Comparison of ENCODE assay signal across 8 cellular contexts in the genomic region with DNA sequence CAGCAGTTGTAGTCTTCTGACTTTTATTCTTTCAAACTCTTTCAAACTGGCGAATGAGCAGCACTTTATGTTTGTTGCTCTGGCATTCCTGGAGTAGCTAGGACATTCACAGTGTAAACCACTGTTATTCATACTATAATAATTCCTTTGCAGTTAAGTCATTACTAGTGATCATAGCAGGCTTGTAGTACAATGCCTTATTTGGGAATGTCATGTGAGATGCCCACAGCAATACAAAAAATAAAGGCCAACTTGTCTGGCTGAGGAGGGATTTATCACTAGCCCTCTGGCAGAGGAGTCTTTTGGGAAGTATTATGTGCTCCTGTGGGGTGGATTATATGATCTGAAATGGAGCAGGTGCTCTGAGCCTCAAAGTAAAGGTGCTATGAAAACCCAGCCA.
DNase-seq lines count a peak whose midpoint lies in the region; ATAC-seq and TF ChIP-seq lines count a peak whose summit lies in the region.

No MANE protein-coding gene starts in this region.

- intact Hi-C loops in PC-3 (cut with micrococcal nuclease), result loop anchor here (1.0 to 5.0 kb wide), 2 partner anchors 199 to 413 kb away; a partner anchor contains a TSS

- peak; percentile 83 for DNase-seq in AG08395 (ENCODE audit: low spot score)
- DNase-seq in PC-3, result peak; percentile 96
- peak; percentile 95 for DNase-seq in fibroblast of gingiva (ENCODE audit: low read depth)
- DNase-seq in activated effector memory CD4-positive, alpha-beta T cell treated with Interleukin-2 at 50 U/mL for 16 hours, result no peak
- no peak for DNase-seq in activated CD4-positive, alpha-beta T cell treated with anti-CD3 and anti-CD28 coated beads, Interleukin-2, amount 10 ng/mL, durations not matched to agents 7 days and 5 days
- no peak for DNase-seq in stimulated activated CD4-positive, alpha-beta T cell treated with anti-CD3 and anti-CD28 coated beads, Interleukin-2, amount 100 ng/mL, for 24 hours

- H3K4me3 Mint-ChIP-seq in activated CD4-positive, alpha-beta T cell treated with anti-CD3 and anti-CD28 coated beads, Interleukin-2, amount 10 ng/mL, durations not matched to agents 7 days and 5 days, result no peak overlapping the region

- H3K4me1 ChIP-seq in PC-3 (ENCODE audit: insufficient read depth, low read length) (peaks cover 22% of the 10 kb centered on the region), neuron (ENCODE audit: insufficient read depth, low read length) (peaks cover 14% of the 10 kb centered on the region)

- no peak overlapping the region for H3K9ac ChIP-seq in PC-3 (ENCODE audit: low read length)

- no peaks in the 10 kb centered on the region for H3K27me3 ChIP-seq in PC-3 (ENCODE audit: low read length)
- H3K27me3 ChIP-seq in neuron (ENCODE audit: insufficient read depth, low read length), result no peaks in the 10 kb centered on the region

- H3K4me2 ChIP-seq in PC-3 (ENCODE audit: low read length), result peak overlapping the region; percentile 71

- no peaks in the 10 kb centered on the region for H3K9me3 Mint-ChIP-seq in activated CD4-positive, alpha-beta T cell treated with anti-CD3 and anti-CD28 coated beads, Interleukin-2, amount 10 ng/mL, durations not matched to agents 7 days and 5 days

- no peaks in the 10 kb centered on the region for H3F3A ChIP-seq in PC-3 (ENCODE audit: low read length, unreplicated experiment)

- H4K20me1 ChIP-seq in PC-3 (ENCODE audit: low read length), result no peaks in the 10 kb centered on the region

- no peaks in the 10 kb centered on the region for H3K9me2 ChIP-seq in PC-3 (replicated peaks; ENCODE audit: low read length)

- H3K27me3 Mint-ChIP-seq in activated CD4-positive, alpha-beta T cell treated with anti-CD3 and anti-CD28 coated beads, Interleukin-2, amount 10 ng/mL, durations not matched to agents 7 days and 5 days, result no peaks in the 10 kb centered on the region

- no peaks in the 10 kb centered on the region for H3K4me1 Mint-ChIP-seq in activated CD4-positive, alpha-beta T cell treated with anti-CD3 and anti-CD28 coated beads, Interleukin-2, amount 10 ng/mL, durations not matched to agents 7 days and 5 days

- CTCF ChIA-PET in PC-3 (lab: Charles Lee), result no interaction called here
- CTCF ChIA-PET in activated CD4-positive, alpha-beta T cell treated with anti-CD3 and anti-CD28 coated beads, Interleukin-2, amount 10 ng/mL, durations not matched to agents 7 days and 5 days (lab: Charles Lee), result no interaction called here

- no peak for TF ChIP-seq CTCF in PC-3 (conservative IDR thresholded peaks at IDR 0.05; ENCODE audit: low read depth, low read length)

- H3K27ac ChIP-seq in PC-3 (ENCODE audit: low read length), result peak overlapping the region; percentile 80

- H2AFZ ChIP-seq in PC-3 (ENCODE audit: low read length) (peak overlapping the region; percentile 46), neuron (ENCODE audit: low read depth, low read length) (peak overlapping the region; percentile 6)

- ATAC-seq in PC-3, result peak; percentile 100
- no peak for ATAC-seq in HG02678 (IDR thresholded peaks at IDR 0.05; ENCODE audit: unreplicated experiment)

- POLR2A ChIA-PET in PC-3 (lab: Charles Lee; ENCODE audit: unreplicated experiment), result no interaction called here
- POLR2A ChIA-PET in activated CD4-positive, alpha-beta T cell treated with anti-CD3 and anti-CD28 coated beads, Interleukin-2, amount 10 ng/mL, durations not matched to agents 7 days and 5 days (lab: Charles Lee), result no interaction called here

- no peaks in the 10 kb centered on the region for H3K9me3 ChIP-seq in PC-3 (ENCODE audit: low read length)
- no peaks in the 10 kb centered on the region for H3K9me3 ChIP-seq in neuron (ENCODE audit: low read length)

- H3K4me3 ChIP-seq in PC-3 (ENCODE audit: low read length) (peak overlapping the region; percentile 33), neuron (ENCODE audit: low read length) (no peak overlapping the region)

- no peaks in the 10 kb centered on the region for H3K79me2 ChIP-seq in PC-3 (ENCODE audit: low read length)

- BruUV-seq in PC-3 (replicated peaks; lab: Mats Ljungman, UMichigan), result no TSS peak

- no peak overlapping the region for H3K27ac Mint-ChIP-seq in activated CD4-positive, alpha-beta T cell treated with anti-CD3 and anti-CD28 coated beads, Interleukin-2, amount 10 ng/mL, durations not matched to agents 7 days and 5 days

- H3K36me3 ChIP-seq in PC-3 (ENCODE audit: low read depth, low read length) (no peaks in the 10 kb centered on the region), neuron (ENCODE audit: insufficient read depth, low read length) (no peaks in the 10 kb centered on the region)

- no peaks in the 10 kb centered on the region for H3K36me3 Mint-ChIP-seq in activated CD4-positive, alpha-beta T cell treated with anti-CD3 and anti-CD28 coated beads, Interleukin-2, amount 10 ng/mL, durations not matched to agents 7 days and 5 days (ENCODE audit: low read depth)

Comparison
In these comparisons a context has a peak if more than half of its experiments do, and no peak if none do; other contexts are left out.
1. DNase-seq: peak in AG08395 (single experiment), PC-3 (single experiment) and fibroblast of gingiva (single experiment); none in activated effector memory CD4-positive, alpha-beta T cell treated with Interleukin-2 at 50 U/mL for 16 hours (single experiment), activated CD4-positive, alpha-beta T cell treated with anti-CD3 and anti-CD28 coated beads, Interleukin-2, amount 10 ng/mL, durations not matched to agents 7 days and 5 days (single experiment) and stimulated activated CD4-positive, alpha-beta T cell treated with anti-CD3 and anti-CD28 coated beads, Interleukin-2, amount 100 ng/mL, for 24 hours (0 of 2).